ENCODE assay signal across 17 cellular contexts in genomic region chr4:125168531-125168930, GRCh38.
DNase-seq lines count a peak whose midpoint lies in the region; TF ChIP-seq lines count a peak whose summit lies in the region.
"Had no signal": no experiment of that assay in that cellular context is flagged by ENCODE, and none has a peak within 500 bp of the region (broad histone marks: within the 10 kb centered on the region; RNA-seq: fewer than 3 reads in every experiment).

No MANE protein-coding gene starts in this region.

- no peaks in the 10 kb centered on the region for H3F3A ChIP-seq in GM23248 (ENCODE audit: insufficient read depth)
- H3F3A ChIP-seq in SK-N-SH (replicated peaks; ENCODE audit: insufficient read depth): no peaks in the 10 kb centered on the region

- H3K9me3 Mint-ChIP-seq in activated CD4-positive, alpha-beta memory T cell treated with anti-CD3 and anti-CD28 coated beads, Interleukin-2, amount 10 ng/mL, durations not matched to agents 7 days and 5 days: no peaks in the 10 kb centered on the region

- H3K36me3 Mint-ChIP-seq in activated CD4-positive, alpha-beta memory T cell treated with anti-CD3 and anti-CD28 coated beads, Interleukin-2, amount 10 ng/mL, durations not matched to agents 7 days and 5 days (ENCODE audit: low read depth): no peaks in the 10 kb centered on the region
- H3K36me3 Mint-ChIP-seq: T-cell had no signal

- no peak overlapping the region for H3K4me3 Mint-ChIP-seq in activated CD4-positive, alpha-beta memory T cell treated with anti-CD3 and anti-CD28 coated beads, Interleukin-2, amount 10 ng/mL, durations not matched to agents 7 days and 5 days
- H3K4me3 Mint-ChIP-seq: T-cell had no signal

- in situ Hi-C loops in GM23248 (cut with MboI): no loop called here

- peak overlapping the region; percentile 2 for H3K4me2 ChIP-seq in GM23248 (ENCODE audit: unreplicated experiment)
- no peak overlapping the region for H3K4me2 ChIP-seq in SK-N-SH
- H3K4me2 ChIP-seq: PC-9 had no signal

- TF ChIP-seq CTCF in SK-N-SH (IDR thresholded peaks at IDR 0.05) (no peak), fibroblast of pulmonary artery (IDR thresholded peaks at IDR 0.05; ENCODE audit: low read length, missing control alignments) (no peak), suprapubic skin (IDR thresholded peaks at IDR 0.05) (no peak)

- CTCF ChIA-PET in SK-N-SH (lab: Yijun Ruan, JAX): no interaction called here
- CTCF ChIA-PET in activated CD4-positive, alpha-beta memory T cell treated with anti-CD3 and anti-CD28 coated beads, Interleukin-2, amount 10 ng/mL, durations not matched to agents 7 days and 5 days (lab: Charles Lee): no interaction called here

- H3K27me3 ChIP-seq in GM23248 (replicated peaks; ENCODE audit: insufficient read depth): no peaks in the 10 kb centered on the region
- H3K27me3 ChIP-seq in SK-N-SH (ENCODE audit: insufficient read depth): no peaks in the 10 kb centered on the region
- no peaks in the 10 kb centered on the region for H3K27me3 ChIP-seq in suprapubic skin

- no peaks in the 10 kb centered on the region for H3K4me1 Mint-ChIP-seq in activated CD4-positive, alpha-beta memory T cell treated with anti-CD3 and anti-CD28 coated beads, Interleukin-2, amount 10 ng/mL, durations not matched to agents 7 days and 5 days
- H3K4me1 Mint-ChIP-seq: T-cell had no signal

- no peaks in the 10 kb centered on the region for H4K20me1 ChIP-seq in GM23248 (ENCODE audit: insufficient read depth)
- H4K20me1 ChIP-seq in SK-N-SH (ENCODE audit: insufficient read depth): no peaks in the 10 kb centered on the region

- TF ChIP-seq POLR2A in suprapubic skin (IDR thresholded peaks at IDR 0.05): no peak

- no peaks in the 10 kb centered on the region for H3K9me3 ChIP-seq in GM23248 (ENCODE audit: low read depth)
- H3K9me3 ChIP-seq in SK-N-SH: no peaks in the 10 kb centered on the region
- no peaks in the 10 kb centered on the region for H3K9me3 ChIP-seq in suprapubic skin

- POLR2A ChIA-PET in SK-N-SH (lab: Yijun Ruan, JAX): no interaction called here
- POLR2A ChIA-PET in activated CD4-positive, alpha-beta memory T cell treated with anti-CD3 and anti-CD28 coated beads, Interleukin-2, amount 10 ng/mL, durations not matched to agents 7 days and 5 days (lab: Charles Lee): no interaction called here

- no peak overlapping the region for H3K27ac ChIP-seq in GM23248
- H3K27ac ChIP-seq in SK-N-SH (ENCODE audit: low read depth in 2 of 2, low read length in 1 of 2): peak overlapping the region in 1 of 2 experiments; percentile 10; a peak in 1 of 4 replicates
- no peak overlapping the region for H3K27ac ChIP-seq in suprapubic skin
- H3K27ac ChIP-seq: PC-9 had no signal

- H2AFZ ChIP-seq in GM23248: no peak overlapping the region
- no peak overlapping the region for H2AFZ ChIP-seq in SK-N-SH (ENCODE audit: low read depth)
- H2AFZ ChIP-seq: PC-9 had no signal

- TF ChIP-seq EP300 in SK-N-SH (IDR thresholded peaks at IDR 0.05; ENCODE audit: borderline replicate concordance in 1 of 2, low read depth in 1 of 2, low read length in 1 of 2) (peak in 1 of 2 experiments; percentile 11; a peak in 1 of 4 replicates), suprapubic skin (IDR thresholded peaks at IDR 0.05) (no peak)

- DNase-seq in GM23248 (peak; percentile 11), SK-N-SH (no peak), fibroblast of pulmonary artery (ENCODE audit: low read depth) (peak; percentile 31), NCI-H446 treated with DMSO at 0.1 percent for 48 hours (lab: John Stamatoyannopoulos, UW) (no peak), COLO668 (lab: John Stamatoyannopoulos, UW; ENCODE audit: unreplicated experiment) (no peak), suprapubic skin (ENCODE audit: low spot score in 2 of 2) (no peak)
- no peak for DNase-seq in activated CD4-positive, alpha-beta memory T cell treated with anti-CD3 and anti-CD28 coated beads, Interleukin-2, amount 10 ng/mL, durations not matched to agents 7 days and 5 days
- DNase-seq: C1 segment of cervical spinal cord, DMS 273 treated with DMSO at 0.1 percent for 48 hours, H7, MV-4-11, NCI-H1436, NCI-H2081, NCI-H510A treated with DMSO at 0.1 percent for 48 hours, NCI-H82, PC-9, T-cell had no signal

- no peaks in the 10 kb centered on the region for H3K79me2 ChIP-seq in GM23248 (ENCODE audit: insufficient read depth)
- H3K79me2 ChIP-seq in SK-N-SH (ENCODE audit: insufficient read depth): no peaks in the 10 kb centered on the region

- H3K27ac Mint-ChIP-seq in activated CD4-positive, alpha-beta memory T cell treated with anti-CD3 and anti-CD28 coated beads, Interleukin-2, amount 10 ng/mL, durations not matched to agents 7 days and 5 days: no peak overlapping the region
- H3K27ac Mint-ChIP-seq: T-cell had no signal

- H3K9me2 ChIP-seq in GM23248 (ENCODE audit: insufficient read depth) (no peaks in the 10 kb centered on the region), SK-N-SH (no peaks in the 10 kb centered on the region)

- TF ChIP-seq RAD21 in SK-N-SH (IDR thresholded peaks at IDR 0.05; ENCODE audit: low read length): no peak

- H3K4me3 ChIP-seq in GM23248: no peak overlapping the region
- H3K4me3 ChIP-seq in SK-N-SH (ENCODE audit: low read depth in 2 of 2, low read length in 1 of 2): no peak overlapping the region
- H3K4me3 ChIP-seq in fibroblast of pulmonary artery (replicated peaks; ENCODE audit: low read depth, low read length): no peak overlapping the region
- no peak overlapping the region for H3K4me3 ChIP-seq in suprapubic skin
- H3K4me3 ChIP-seq: PC-9 had no signal

- H3K27me3 Mint-ChIP-seq in activated CD4-positive, alpha-beta memory T cell treated with anti-CD3 and anti-CD28 coated beads, Interleukin-2, amount 10 ng/mL, durations not matched to agents 7 days and 5 days: no peaks in the 10 kb centered on the region
- H3K27me3 Mint-ChIP-seq: T-cell had no signal

- H3K9ac ChIP-seq in GM23248 (no peak overlapping the region), SK-N-SH (no peak overlapping the region)

- H3K36me3 ChIP-seq in GM23248 (ENCODE audit: low read depth) (no peaks in the 10 kb centered on the region), SK-N-SH (replicated peaks in 1 of 2; ENCODE audit: control insufficient read depth in 1 of 2, insufficient read depth in 2 of 2, low read length in 1 of 2) (no peaks in the 10 kb centered on the region), suprapubic skin (no peaks in the 10 kb centered on the region)

- H3K4me1 ChIP-seq in GM23248 (ENCODE audit: insufficient read depth): peaks cover 10% of the 10 kb centered on the region
- no peaks in the 10 kb centered on the region for H3K4me1 ChIP-seq in SK-N-SH (ENCODE audit: control insufficient read depth in 1 of 2, insufficient read depth in 2 of 2, low read depth in 1 of 2, low read length in 1 of 2)
- H3K4me1 ChIP-seq in suprapubic skin: no peaks in the 10 kb centered on the region

TF ChIP-seq in SK-N-SH, 30 proteins besides CTCF, POLR2A, EP300 and RAD21:
- TF ChIP-seq MEF2A (IDR thresholded peaks at IDR 0.05; ENCODE audit: borderline replicate concordance, low read depth) (peak; percentile 75), TCF12 (IDR thresholded peaks at IDR 0.05) (peak; percentile 25; the same call in 1 of the 2 replicates), RCOR1 (IDR thresholded peaks at IDR 0.05; ENCODE audit: low read length) (no peak), NFIC (IDR thresholded peaks at IDR 0.05; ENCODE audit: borderline replicate concordance) (no peak), JUND (IDR thresholded peaks at IDR 0.05) (no peak)
- TF ChIP-seq, protein P1, sequence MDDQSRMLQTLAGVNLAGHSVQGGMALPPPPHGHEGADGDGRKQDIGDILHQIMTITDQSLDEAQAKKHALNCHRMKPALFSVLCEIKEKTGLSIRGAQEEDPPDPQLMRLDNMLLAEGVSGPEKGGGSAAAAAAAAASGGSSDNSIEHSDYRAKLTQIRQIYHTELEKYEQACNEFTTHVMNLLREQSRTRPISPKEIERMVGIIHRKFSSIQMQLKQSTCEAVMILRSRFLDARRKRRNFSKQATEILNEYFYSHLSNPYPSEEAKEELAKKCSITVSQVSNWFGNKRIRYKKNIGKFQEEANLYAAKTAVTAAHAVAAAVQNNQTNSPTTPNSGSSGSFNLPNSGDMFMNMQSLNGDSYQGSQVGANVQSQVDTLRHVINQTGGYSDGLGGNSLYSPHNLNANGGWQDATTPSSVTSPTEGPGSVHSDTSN (IDR thresholded peaks at IDR 0.05): peak; percentile 47; the same call in 1 of the 2 replicates

Comparison
In these comparisons a context has a peak if more than half of its experiments do, and no peak if none do; other contexts are left out.
1. DNase-seq: peak in GM23248 (single experiment) and fibroblast of pulmonary artery (single experiment); none in SK-N-SH (single experiment), NCI-H446 treated with DMSO at 0.1 percent for 48 hours (single experiment), COLO668 (single experiment), activated CD4-positive, alpha-beta memory T cell treated with anti-CD3 and anti-CD28 coated beads, Interleukin-2, amount 10 ng/mL, durations not matched to agents 7 days and 5 days (single experiment) and suprapubic skin (0 of 2).